In genomic region chr9:7984713-7985112, GRCh38 we compare ENCODE assay signal across 25 cellular contexts.
DNase-seq lines count a peak whose midpoint lies in the region; FAIRE-seq and TF ChIP-seq lines count a peak whose summit lies in the region.
"Had no signal": no experiment of that assay in that cellular context is flagged by ENCODE, and none has a peak within 500 bp of the region (broad histone marks: within the 10 kb centered on the region; RNA-seq: fewer than 3 reads in every experiment).

No MANE protein-coding gene starts in this region.

- no peaks in the 10 kb centered on the region for H3K79me2 ChIP-seq in H1 (ENCODE audit: control insufficient read depth in 1 of 2, insufficient read depth in 2 of 2, low read length in 2 of 2)

- H3K9me3 Mint-ChIP-seq in neural crest cell = no peaks in the 10 kb centered on the region
- peaks cover 38% of the 10 kb centered on the region for H3K9me3 Mint-ChIP-seq in HFFc6

- no peak for TF ChIP-seq CTCF in H1 (IDR thresholded peaks at IDR 0.05; ENCODE audit: control extremely low read depth in 1 of 3, insufficient read depth in 1 of 3, low read depth in 1 of 3, low read length in 3 of 3)
- no peak for TF ChIP-seq CTCF in neural crest cell (conservative IDR thresholded peaks at IDR 0.05)
- TF ChIP-seq CTCF in GM10248 (IDR thresholded peaks at IDR 0.05; ENCODE audit: control extremely low read depth, extremely low read depth, low read depth, missing control alignments) = no peak
- no peak for TF ChIP-seq CTCF in HFFc6 (IDR thresholded peaks at IDR 0.05)
- TF ChIP-seq CTCF in esophagus squamous epithelium (IDR thresholded peaks at IDR 0.05) = no peak

- intact Hi-C loops in esophagus squamous epithelium (cut with DNase I) = no loop called here

- H3K27me3 Mint-ChIP-seq in neural crest cell (ENCODE audit: low read depth) = no peaks in the 10 kb centered on the region
- H3K27me3 Mint-ChIP-seq in HFFc6 (ENCODE audit: insufficient read depth) = no peaks in the 10 kb centered on the region

- no peak overlapping the region for H2BK15ac ChIP-seq in H1 (ENCODE audit: low read length)

- no peak overlapping the region for H2BK20ac ChIP-seq in H1 (ENCODE audit: low read length)

- H3K4me3 Mint-ChIP-seq in neural crest cell = no peak overlapping the region
- no peak overlapping the region for H3K4me3 Mint-ChIP-seq in HFFc6

- H3K79me1 ChIP-seq in H1 (ENCODE audit: low read depth, low read length) = no peaks in the 10 kb centered on the region

- H3K36me3 Mint-ChIP-seq in neural crest cell (ENCODE audit: low read depth) (no peaks in the 10 kb centered on the region), HFFc6 (ENCODE audit: low read depth) (peaks cover 4% of the 10 kb centered on the region; the same call in 1 of the 2 replicates)

- peak overlapping the region; percentile 82; the same call in 1 of the 2 replicates for H2AFZ ChIP-seq in H1 (ENCODE audit: low read length)
- H2AFZ ChIP-seq: GM23248, PC-9 had no signal

- H3K4me2 ChIP-seq in H1 (ENCODE audit: insufficient read depth in 1 of 2, low read depth in 2 of 2, low read length in 2 of 2) = no peak overlapping the region
- H3K4me2 ChIP-seq: PC-9 had no signal

- H3K4me3 ChIP-seq in H1 (ENCODE audit: extremely low read depth in 1 of 4, insufficient read depth in 2 of 4, low read depth in 3 of 4, low read length in 4 of 4) (no peak overlapping the region), esophagus squamous epithelium (no peak overlapping the region)
- H3K4me3 ChIP-seq: GM23248, HAP-1, K562, PC-9, SJCRH30 had no signal

- no peaks in the 10 kb centered on the region for H3K23me2 ChIP-seq in H1 (ENCODE audit: low read depth, low read length)

- H2BK120ac ChIP-seq in H1 (replicated peaks; ENCODE audit: low read depth, low read length) = no peak overlapping the region

- H4K5ac ChIP-seq in H1 (ENCODE audit: insufficient read length, low read depth, low read length) = no peak overlapping the region

- DNase-seq in NCI-H146 (lab: John Stamatoyannopoulos, UW) (peak; percentile 15), NCI-H146 treated with DMSO at 0.1 percent for 48 hours (lab: John Stamatoyannopoulos, UW; ENCODE audit: unreplicated experiment) (no peak), H1 (ENCODE audit: low read depth in 1 of 2, low spot score in 2 of 2) (no peak), neural crest cell (ENCODE audit: low read depth, low spot score) (no peak), GM10248 (ENCODE audit: extremely low spot score) (no peak), HFFc6 (no peak), esophagus squamous epithelium (lab: John Stamatoyannopoulos, UW) (no peak)
- DNase-seq: ACHN; Calu3; DMS79 treated with DMSO at 0.1 percent for 48 hours; GM23248; Kasumi-1; NCI-H1105 treated with DMSO at 0.1 percent for 48 hours; NCI-H1694 treated with DMSO at 0.1 percent for 48 hours; NCI-H2081 treated with DMSO at 0.1 percent for 48 hours; NCI-H446; NCI-H82; NK-92 treated with Interleukin-12 subunit alpha and Interleukin-12 subunit beta, amount 100 ng/mL, for 24 hours; PC-9; SJCRH30 had no signal

- no peak overlapping the region for H3K9ac ChIP-seq in H1 (replicated peaks in 1 of 4; ENCODE audit: extremely low read depth in 1 of 4, low read depth in 3 of 4, low read length in 3 of 4)
- H3K9ac ChIP-seq: GM23248 had no signal

- WGBS in H1 (ENCODE audit: extremely low coverage in 1 of 2, insufficient coverage in 1 of 2, insufficient read length in 1 of 2, insufficient replicate concordance in 2 of 2, low coverage in 1 of 2, low lambda C conversion rate in 2 of 2, missing lambda C conversion rate in 1 of 2), 2 experiments = 94% methylated on average over 5 of the region's 5 CpGs; no CpG with 5 or more reads in 1 of the 2 experiments
- 71 to 86% methylated on average over 5 of the region's 5 CpGs for WGBS in esophagus squamous epithelium, 2 donors

- no peak overlapping the region for H4K91ac ChIP-seq in H1 (replicated peaks; ENCODE audit: insufficient read length, low read length)

- H3K27ac Mint-ChIP-seq in neural crest cell (ENCODE audit: unreplicated experiment) (peak overlapping the region; percentile 22), HFFc6 (no peak overlapping the region)

- H3K23ac ChIP-seq in H1 (ENCODE audit: insufficient read length) = no peak overlapping the region

- TF ChIP-seq EP300 in H1 (IDR thresholded peaks at IDR 0.05; ENCODE audit: borderline replicate concordance in 1 of 2, low read depth in 2 of 2, low read length in 2 of 2) = no peak

- CTCF ChIA-PET in H1 (lab: Charles Lee; ENCODE audit: partially characterized antibody) (interaction anchor here (0.6 to 1.1 kb wide), 2 partner anchors 24 to 358 kb away, joined by 3 read pairs; no protein-coding TSS in a partner anchor), GM10248 (lab: Yijun Ruan, JAX) (interaction anchor here (1.4 kb wide), 1 partner anchor 22 kb away, joined by 4 read pairs; no protein-coding TSS in a partner anchor)

- H3K4me1 Mint-ChIP-seq in neural crest cell (peaks cover 46% of the 10 kb centered on the region), HFFc6 (ENCODE audit: low read depth) (no peaks in the 10 kb centered on the region)

- H4K8ac ChIP-seq in H1 (ENCODE audit: extremely low read depth, insufficient read depth, low read length) = no peak overlapping the region

- H3K18ac ChIP-seq in H1 (ENCODE audit: extremely low read depth, low read length) = no peak overlapping the region

- no peak overlapping the region for H3K4ac ChIP-seq in H1 (replicated peaks; ENCODE audit: insufficient read length, low read depth, low read length)

- FAIRE-seq in H1 (lab: Jason Lieb, UNC) = no peak
- FAIRE-seq: HTR-8/SVneo, K562 had no signal

- no peak overlapping the region for H2BK12ac ChIP-seq in H1 (ENCODE audit: low read depth, low read length)

- no peaks in the 10 kb centered on the region for H3K36me3 ChIP-seq in H1 (ENCODE audit: control insufficient read depth in 2 of 4, insufficient read depth in 4 of 4, low read length in 3 of 4)
- no peaks in the 10 kb centered on the region for H3K36me3 ChIP-seq in esophagus squamous epithelium
- H3K36me3 ChIP-seq: HAP-1, SJCRH30 had no signal

- H3K56ac ChIP-seq in H1 (replicated peaks; ENCODE audit: insufficient read length, low read depth, low read length) = no peak overlapping the region

- H3K14ac ChIP-seq in H1 (ENCODE audit: insufficient read length) = no peak overlapping the region

- no peak overlapping the region for H2AK5ac ChIP-seq in H1 (ENCODE audit: low read depth, low read length)

- POLR2A ChIA-PET in H1 (lab: Charles Lee; ENCODE audit: partially characterized antibody) = no interaction called here
- POLR2A ChIA-PET in GM10248 (lab: Yijun Ruan, JAX) = no interaction called here

- TF ChIP-seq POLR2A in H1 (IDR thresholded peaks at IDR 0.05; ENCODE audit: control extremely low read depth in 1 of 2, low read depth in 2 of 2, low read length in 2 of 2) (no peak), esophagus squamous epithelium (IDR thresholded peaks at IDR 0.05) (no peak)

- H3K27me3 ChIP-seq in H1 (replicated peaks in 1 of 4; ENCODE audit: control insufficient read depth in 3 of 4, extremely low read depth in 1 of 4, insufficient read depth in 3 of 4, low read length in 3 of 4) = no peaks in the 10 kb centered on the region
- no peaks in the 10 kb centered on the region for H3K27me3 ChIP-seq in esophagus squamous epithelium
- H3K27me3 ChIP-seq: SJCRH30 had no signal

- H3K4me1 ChIP-seq in H1 (replicated peaks in 1 of 4; ENCODE audit: control insufficient read depth in 3 of 4, insufficient read depth in 4 of 4, low read length in 3 of 4) (peaks cover 0 to 2% (median under 1%) of the 10 kb centered on the region in 4 experiments; a peak in 3 of 7 replicates), esophagus squamous epithelium (no peaks in the 10 kb centered on the region)
- H3K4me1 ChIP-seq: SJCRH30 had no signal

- TF ChIP-seq RAD21 in H1 (IDR thresholded peaks at IDR 0.05 in 1 of 2, conservative IDR thresholded peaks at IDR 0.05 in 1 of 2; ENCODE audit: low read depth in 2 of 2, low read length in 2 of 2) = no peak

- H3K27ac ChIP-seq in H1 (ENCODE audit: low read depth, low read length) (no peak overlapping the region), temporal lobe (ENCODE audit: low read depth, low read length) (peak overlapping the region; percentile 90), esophagus squamous epithelium (no peak overlapping the region)
- H3K27ac ChIP-seq: 22Rv1, GM23248, PC-9, SJCRH30 had no signal

- no peaks in the 10 kb centered on the region for H4K20me1 ChIP-seq in H1 (replicated peaks in 1 of 2; ENCODE audit: control insufficient read depth in 1 of 2, insufficient read depth in 2 of 2, low read length in 2 of 2)

- no peaks in the 10 kb centered on the region for H3K9me3 ChIP-seq in H1 (ENCODE audit: insufficient read depth in 2 of 2, low read depth in 1 of 2, low read length in 1 of 2)
- no peaks in the 10 kb centered on the region for H3K9me3 ChIP-seq in esophagus squamous epithelium
- H3K9me3 ChIP-seq: HAP-1, SJCRH30 had no signal

- no peak overlapping the region for H2BK5ac ChIP-seq in H1 (ENCODE audit: low read depth, low read length)

TF ChIP-seq in H1, 55 proteins besides CTCF, POLR2A, EP300 and RAD21:
- TF ChIP-seq E2F6 (IDR thresholded peaks at IDR 0.05) (no peak), EGR1 (IDR thresholded peaks at IDR 0.05; ENCODE audit: borderline replicate concordance, low read depth, low read length) (no peak), GTF2F1 (IDR thresholded peaks at IDR 0.05; ENCODE audit: borderline replicate concordance, low read depth, low read length) (no peak), ATF3 (IDR thresholded peaks at IDR 0.05; ENCODE audit: insufficient read depth, low read depth, low read length) (no peak), BRCA1 (IDR thresholded peaks at IDR 0.05; ENCODE audit: low read depth, low read length) (no peak), CHD1 (IDR thresholded peaks at IDR 0.05; ENCODE audit: low read depth, low read length) (no peak), HDAC2 (IDR thresholded peaks at IDR 0.05; ENCODE audit: borderline replicate concordance in 1 of 2, low read depth in 2 of 2, low read length in 2 of 2) (no peak), PHF8 (conservative IDR thresholded peaks at IDR 0.05; ENCODE audit: low read depth, low read length) (no peak)
TF ChIP-seq in H1: peak in this region for 0.
